Comparison of ENCODE assay signal across 21 cellular contexts in genomic region chr11:121721448-121721847, GRCh38.
"Had no signal": no experiment of that assay in that cellular context is flagged by ENCODE, and none has a peak within 500 bp of the region (broad histone marks: within the 10 kb centered on the region; RNA-seq: fewer than 3 reads in every experiment).

No MANE protein-coding gene starts in this region.

- H3K27ac ChIP-seq: right lobe of liver, upper lobe of right lung had no signal

- H3K27me3 ChIP-seq: breast epithelium, ovary, SJCRH30 had no signal

- H3K4me1 ChIP-seq: breast epithelium had no signal

- H3K36me3 ChIP-seq: breast epithelium, ovary, right lobe of liver, SJCRH30, thoracic aorta, upper lobe of right lung had no signal

- H3K9me3 ChIP-seq: breast epithelium, ovary, right lobe of liver, SJCRH30, thoracic aorta, upper lobe of right lung had no signal

- DNase-seq: activated B cell treated with CpG ODN at 0.5 μM for 24 hours; activated CD4-positive, alpha-beta T cell treated with anti-CD3 and anti-CD28 coated beads for 4 hours; activated CD4-positive, alpha-beta T cell treated with anti-CD3 and anti-CD28 coated beads, Interleukin-2, amount 50 U/mL, for 48 hours; activated CD8-positive, alpha-beta memory T cell treated with anti-CD3 and anti-CD28 coated beads, Interleukin-2, amount 50 U/mL, for 48 hours; activated naive CD4-positive, alpha-beta T cell; activated naive CD8-positive, alpha-beta T cell treated with anti-CD3 and anti-CD28 coated beads for 36 hours; activated T-cell treated with anti-CD3 and anti-CD28 coated beads, Interleukin-2, amount 50 U/mL, for 4 hours; foreskin fibroblast; glutamatergic neuron; naive thymus-derived CD8-positive, alpha-beta T cell; ovary; right lobe of liver; SJCRH30; small intestine; stimulated activated CD4-positive, alpha-beta T cell treated with anti-CD3 and anti-CD28 coated beads, Interleukin-2, amount 100 ng/mL, for 24 hours; T-helper 17 cell; upper lobe of right lung had no signal

- ATAC-seq: activated T-cell treated with anti-CD3 and anti-CD28 coated beads, Interleukin-2, amount 50 U/mL, for 4 hours; naive thymus-derived CD8-positive, alpha-beta T cell; stimulated activated memory B cell treated with anti-CD40 and anti-IgM and Interleukin-4, amounts not matched to agents 10 μg/mL and 1 μg/mL and 100 μg/mL, for 72 hours; T-helper 17 cell had no signal

- H3K4me3 ChIP-seq: lung, ovary had no signal
